10 cellular contexts compared by ENCODE assay signal in the genomic region with DNA sequence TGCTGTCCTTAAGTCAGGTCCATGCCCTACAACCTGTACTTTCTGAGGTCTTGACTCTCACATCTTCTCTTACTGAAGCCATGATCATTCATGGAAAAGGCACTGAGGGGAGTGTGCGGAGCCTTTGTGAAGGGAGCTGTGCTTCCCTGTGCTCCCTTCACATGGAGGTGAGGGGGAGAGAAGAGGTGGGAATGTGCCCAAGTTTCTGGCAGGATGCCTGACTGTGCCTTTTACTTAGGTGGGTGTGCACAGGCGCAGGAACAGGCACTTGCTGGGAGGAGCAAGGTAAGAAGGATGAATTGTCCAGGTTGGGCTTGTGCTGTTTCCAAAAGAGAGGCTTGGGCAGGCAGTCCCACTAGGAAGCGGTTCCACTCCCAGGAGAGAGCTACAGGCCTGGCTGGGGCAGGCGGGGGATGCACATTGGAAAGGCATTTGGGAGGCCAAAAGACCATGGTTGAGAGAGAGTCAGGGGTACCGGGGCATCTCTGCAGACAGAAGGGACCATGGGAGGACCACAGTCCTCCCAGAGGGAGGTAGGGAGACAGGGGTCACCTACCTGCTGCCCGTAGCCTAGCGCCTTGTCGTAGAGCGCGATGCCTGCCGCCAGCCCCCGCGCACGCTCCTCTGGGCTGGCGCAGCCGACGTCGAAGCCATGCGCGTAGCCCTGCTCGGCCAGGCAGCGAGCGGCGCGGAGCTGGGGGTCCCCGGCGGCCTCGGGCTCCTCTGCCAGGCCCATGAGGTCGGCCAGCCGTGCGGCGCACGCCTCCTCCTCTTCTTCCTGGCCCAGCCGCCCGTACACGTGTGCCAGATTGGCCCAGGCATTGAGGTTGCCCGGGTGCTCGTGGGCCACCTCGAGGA. TPM values are rescaled to one million over a fixed set of nuclear protein-coding genes. Genes with fewer than 3 reads are reported as not detected.
DNase-seq lines count a peak whose midpoint lies in the region; ATAC-seq and TF ChIP-seq lines count a peak whose summit lies in the region.
"Had no signal": no experiment of that assay in that cellular context is flagged by ENCODE, and none has a peak within 500 bp of the region (broad histone marks: within the 10 kb centered on the region; RNA-seq: fewer than 3 reads in every experiment).

No MANE protein-coding gene starts in this region.

- no peak overlapping the region for H3K27ac ChIP-seq in DOHH2 (ENCODE audit: low read depth, low read length)
- peak overlapping the region; percentile 61 for H3K27ac ChIP-seq in RWPE1
- peak overlapping the region in 1 of 10 donors; percentile 74 for H3K27ac ChIP-seq in heart right ventricle
- no peak overlapping the region for H3K27ac ChIP-seq in trophoblast cell (ENCODE audit: low read depth, low read length)

- no peak overlapping the region for H2BK120ac ChIP-seq in trophoblast cell (ENCODE audit: insufficient read depth, low read length, poor library complexity)

- TF ChIP-seq CTCF in DOHH2 (IDR thresholded peaks at IDR 0.05; ENCODE audit: low read depth, low read length, poor library complexity, severe bottlenecking) (no peak), RWPE1 (conservative IDR thresholded peaks at IDR 0.05; ENCODE audit: low read depth) (no peak), heart right ventricle (IDR thresholded peaks at IDR 0.05) (no peak)

- H2BK12ac ChIP-seq in trophoblast cell (ENCODE audit: low read length), result no peak overlapping the region

- H3K18ac ChIP-seq in trophoblast cell (ENCODE audit: low read length), result no peak overlapping the region

- intact Hi-C loops in heart right ventricle (cut with DNase I), result loop anchor here in 7 of 10 donors (10.0 kb wide), 5 partner anchors 125 to 935 kb away; no protein-coding TSS in a partner anchor

- H3K4me2 ChIP-seq in DOHH2 (ENCODE audit: low read length), result peak overlapping the region; percentile 89
- H3K4me2 ChIP-seq in trophoblast cell (ENCODE audit: low read length), result no peak overlapping the region

- no peak overlapping the region for H4K8ac ChIP-seq in trophoblast cell (ENCODE audit: low read depth, low read length)

- peaks cover 5% of the 10 kb centered on the region for H3K4me1 ChIP-seq in DOHH2 (ENCODE audit: control insufficient read depth, low read length)
- H3K4me1 ChIP-seq in heart right ventricle, result peaks cover 0 to 39% (median 9%) of the 10 kb centered on the region in 9 donors
- peaks cover 0 to 1% of the 10 kb centered on the region in 2 experiments for H3K4me1 ChIP-seq in trophoblast cell (ENCODE audit: control insufficient read depth in 1 of 2, insufficient read depth in 2 of 2, low read length in 2 of 2)

- no peak overlapping the region for H2AFZ ChIP-seq in trophoblast cell (ENCODE audit: insufficient read depth, low read length, poor library complexity)

- 30 to 33% methylated on average over 39 of the region's 39 CpGs for WGBS in heart right ventricle, 2 donors
- no CpG with 5 or more reads among the region's 39 CpGs for WGBS in trophoblast cell (ENCODE audit: extremely low coverage, insufficient coverage, insufficient read length)

- H3K4me3 ChIP-seq in DOHH2 (ENCODE audit: low read length) (no peak overlapping the region), heart right ventricle (peak overlapping the region in 9 of 10 donors; percentile 1 to 62 (median 35)), trophoblast cell (ENCODE audit: low read depth, low read length) (no peak overlapping the region)

- no peak overlapping the region for H3K23ac ChIP-seq in trophoblast cell (ENCODE audit: low read length)

- H3K9me3 ChIP-seq in DOHH2 (ENCODE audit: control insufficient read depth, insufficient read depth, low read length) (no peaks in the 10 kb centered on the region), heart right ventricle (no peaks in the 10 kb centered on the region), trophoblast cell (ENCODE audit: insufficient read depth, low read depth, low read length) (no peaks in the 10 kb centered on the region)

- no peak overlapping the region for H2BK5ac ChIP-seq in trophoblast cell (ENCODE audit: low read depth, low read length, poor library complexity)

- H3K4ac ChIP-seq in trophoblast cell (ENCODE audit: low read depth, low read length), result no peak overlapping the region

- DNase-seq in RWPE1 (ENCODE audit: low spot score) (no peak), heart right ventricle (no peak), trophoblast cell (no peak), NCI-H524 (lab: John Stamatoyannopoulos, UW) (no peak), NCI-H774 (lab: John Stamatoyannopoulos, UW) (no peak)
- DNase-seq: Karpas-422 had no signal

- no peaks in the 10 kb centered on the region; the same call in 1 of the 2 replicates for H4K20me1 ChIP-seq in DOHH2 (ENCODE audit: control insufficient read depth, insufficient read depth, low read depth, low read length)

- H3F3A ChIP-seq in DOHH2 (ENCODE audit: control insufficient read depth, insufficient read depth), result no peaks in the 10 kb centered on the region

- no peak overlapping the region for H4K12ac ChIP-seq in trophoblast cell (ENCODE audit: low read depth, low read length)

- CTCF ChIA-PET in RWPE1 (lab: Yijun Ruan, JAX), result interaction anchor here (0.6 to 1.7 kb wide), 12 partner anchors 12 to 662 kb away, joined by 3 to 8 read pairs (median 4); partner anchors contain the start of gene TTC4

- H3K9me2 ChIP-seq in DOHH2 (replicated peaks; ENCODE audit: control insufficient read depth, low read length), result no peaks in the 10 kb centered on the region

- H3K27me3 ChIP-seq in DOHH2 (ENCODE audit: control insufficient read depth, low read length), result peaks cover 2% of the 10 kb centered on the region; the same call in 1 of the 2 replicates
- H3K27me3 ChIP-seq in heart right ventricle, result peaks cover 0 to 59% (median 34%) of the 10 kb centered on the region in 7 donors
- no peaks in the 10 kb centered on the region for H3K27me3 ChIP-seq in trophoblast cell (ENCODE audit: insufficient read depth, low read length)

- H4K91ac ChIP-seq in trophoblast cell (ENCODE audit: low read depth, low read length), result no peak overlapping the region

- POLR2A ChIA-PET in RWPE1 (lab: Yijun Ruan, JAX; ENCODE audit: low non-redundant PET), result no interaction called here

- H3K14ac ChIP-seq in trophoblast cell (ENCODE audit: low read length), result no peak overlapping the region

- ATAC-seq in heart right ventricle, result no peak
- no peak for ATAC-seq in GM18498 (IDR thresholded peaks at IDR 0.05; ENCODE audit: unreplicated experiment)
- ATAC-seq in HG03108 (IDR thresholded peaks at IDR 0.05; ENCODE audit: unreplicated experiment), result no peak

- H2AK5ac ChIP-seq in trophoblast cell (ENCODE audit: low read length), result no peak overlapping the region

- H3K36me3 ChIP-seq in DOHH2 (ENCODE audit: control insufficient read depth, low read length), result no peaks in the 10 kb centered on the region
- H3K36me3 ChIP-seq in heart right ventricle, result no peaks in the 10 kb centered on the region
- H3K36me3 ChIP-seq in trophoblast cell (ENCODE audit: control insufficient read depth in 1 of 2, insufficient read depth in 2 of 2, low read length in 2 of 2), result no peaks in the 10 kb centered on the region

- no peaks in the 10 kb centered on the region for H3K79me2 ChIP-seq in DOHH2 (ENCODE audit: control insufficient read depth, low read length)
- no peaks in the 10 kb centered on the region for H3K79me2 ChIP-seq in trophoblast cell (ENCODE audit: control insufficient read depth, insufficient read depth, low read length, poor library complexity)

- no peaks in the 10 kb centered on the region for H3K79me1 ChIP-seq in trophoblast cell (ENCODE audit: low read length)

- peak overlapping the region; percentile 25 for H3K9ac ChIP-seq in trophoblast cell (ENCODE audit: low read length)

RNA-seq across cellular contexts. Expression of gene TTC22, which starts 0.9 kb away (rescaled TPM):
- total RNA-seq in heart right ventricle, result 1 to 10 TPM in 1 of 10 donors, under 1 TPM in 4, not detected in 5; 0.13 to 1.0 (median 0.17) TPM
- under 1 TPM; 0.06 to 0.15 TPM for polyA plus RNA-seq in heart right ventricle
- 0.12 and 0.35 TPM in 2 replicates for polyA plus RNA-seq in trophoblast cell (2013)
- total RNA-seq: RPMI7951 had no signal

RNA-seq across cellular contexts. Expression of gene PARS2, which starts 35.9 kb away (rescaled TPM):
- 1 to 10 TPM; 3.7 to 5.6 (median 4.2) TPM for total RNA-seq in heart right ventricle
- 1 to 10 TPM in 1 of 2 donors, under 1 TPM in 1; 0.80 to 3.8 TPM for polyA plus RNA-seq in heart right ventricle
- 3.8 and 3.9 TPM in 2 replicates for polyA plus RNA-seq in trophoblast cell (2013)

Comparison
In these comparisons a context has a peak if more than half of its experiments do, and no peak if none do; other contexts are left out.
1. H3K4me3 ChIP-seq: peak in heart right ventricle (9 of 10); none in DOHH2 (single experiment) and trophoblast cell (single experiment).